Comparison of ENCODE assay signal across 1 cellular context in genomic region chr15:89494941-89495637, GRCh38.
TF ChIP-seq lines count a peak whose summit lies in the region.

No MANE protein-coding gene starts in this region.

TF ChIP-seq in GM23338, 12 proteins besides CTCF, POLR2A, EP300 and RAD21 (continued from another document):
- TF ChIP-seq, protein P1, sequence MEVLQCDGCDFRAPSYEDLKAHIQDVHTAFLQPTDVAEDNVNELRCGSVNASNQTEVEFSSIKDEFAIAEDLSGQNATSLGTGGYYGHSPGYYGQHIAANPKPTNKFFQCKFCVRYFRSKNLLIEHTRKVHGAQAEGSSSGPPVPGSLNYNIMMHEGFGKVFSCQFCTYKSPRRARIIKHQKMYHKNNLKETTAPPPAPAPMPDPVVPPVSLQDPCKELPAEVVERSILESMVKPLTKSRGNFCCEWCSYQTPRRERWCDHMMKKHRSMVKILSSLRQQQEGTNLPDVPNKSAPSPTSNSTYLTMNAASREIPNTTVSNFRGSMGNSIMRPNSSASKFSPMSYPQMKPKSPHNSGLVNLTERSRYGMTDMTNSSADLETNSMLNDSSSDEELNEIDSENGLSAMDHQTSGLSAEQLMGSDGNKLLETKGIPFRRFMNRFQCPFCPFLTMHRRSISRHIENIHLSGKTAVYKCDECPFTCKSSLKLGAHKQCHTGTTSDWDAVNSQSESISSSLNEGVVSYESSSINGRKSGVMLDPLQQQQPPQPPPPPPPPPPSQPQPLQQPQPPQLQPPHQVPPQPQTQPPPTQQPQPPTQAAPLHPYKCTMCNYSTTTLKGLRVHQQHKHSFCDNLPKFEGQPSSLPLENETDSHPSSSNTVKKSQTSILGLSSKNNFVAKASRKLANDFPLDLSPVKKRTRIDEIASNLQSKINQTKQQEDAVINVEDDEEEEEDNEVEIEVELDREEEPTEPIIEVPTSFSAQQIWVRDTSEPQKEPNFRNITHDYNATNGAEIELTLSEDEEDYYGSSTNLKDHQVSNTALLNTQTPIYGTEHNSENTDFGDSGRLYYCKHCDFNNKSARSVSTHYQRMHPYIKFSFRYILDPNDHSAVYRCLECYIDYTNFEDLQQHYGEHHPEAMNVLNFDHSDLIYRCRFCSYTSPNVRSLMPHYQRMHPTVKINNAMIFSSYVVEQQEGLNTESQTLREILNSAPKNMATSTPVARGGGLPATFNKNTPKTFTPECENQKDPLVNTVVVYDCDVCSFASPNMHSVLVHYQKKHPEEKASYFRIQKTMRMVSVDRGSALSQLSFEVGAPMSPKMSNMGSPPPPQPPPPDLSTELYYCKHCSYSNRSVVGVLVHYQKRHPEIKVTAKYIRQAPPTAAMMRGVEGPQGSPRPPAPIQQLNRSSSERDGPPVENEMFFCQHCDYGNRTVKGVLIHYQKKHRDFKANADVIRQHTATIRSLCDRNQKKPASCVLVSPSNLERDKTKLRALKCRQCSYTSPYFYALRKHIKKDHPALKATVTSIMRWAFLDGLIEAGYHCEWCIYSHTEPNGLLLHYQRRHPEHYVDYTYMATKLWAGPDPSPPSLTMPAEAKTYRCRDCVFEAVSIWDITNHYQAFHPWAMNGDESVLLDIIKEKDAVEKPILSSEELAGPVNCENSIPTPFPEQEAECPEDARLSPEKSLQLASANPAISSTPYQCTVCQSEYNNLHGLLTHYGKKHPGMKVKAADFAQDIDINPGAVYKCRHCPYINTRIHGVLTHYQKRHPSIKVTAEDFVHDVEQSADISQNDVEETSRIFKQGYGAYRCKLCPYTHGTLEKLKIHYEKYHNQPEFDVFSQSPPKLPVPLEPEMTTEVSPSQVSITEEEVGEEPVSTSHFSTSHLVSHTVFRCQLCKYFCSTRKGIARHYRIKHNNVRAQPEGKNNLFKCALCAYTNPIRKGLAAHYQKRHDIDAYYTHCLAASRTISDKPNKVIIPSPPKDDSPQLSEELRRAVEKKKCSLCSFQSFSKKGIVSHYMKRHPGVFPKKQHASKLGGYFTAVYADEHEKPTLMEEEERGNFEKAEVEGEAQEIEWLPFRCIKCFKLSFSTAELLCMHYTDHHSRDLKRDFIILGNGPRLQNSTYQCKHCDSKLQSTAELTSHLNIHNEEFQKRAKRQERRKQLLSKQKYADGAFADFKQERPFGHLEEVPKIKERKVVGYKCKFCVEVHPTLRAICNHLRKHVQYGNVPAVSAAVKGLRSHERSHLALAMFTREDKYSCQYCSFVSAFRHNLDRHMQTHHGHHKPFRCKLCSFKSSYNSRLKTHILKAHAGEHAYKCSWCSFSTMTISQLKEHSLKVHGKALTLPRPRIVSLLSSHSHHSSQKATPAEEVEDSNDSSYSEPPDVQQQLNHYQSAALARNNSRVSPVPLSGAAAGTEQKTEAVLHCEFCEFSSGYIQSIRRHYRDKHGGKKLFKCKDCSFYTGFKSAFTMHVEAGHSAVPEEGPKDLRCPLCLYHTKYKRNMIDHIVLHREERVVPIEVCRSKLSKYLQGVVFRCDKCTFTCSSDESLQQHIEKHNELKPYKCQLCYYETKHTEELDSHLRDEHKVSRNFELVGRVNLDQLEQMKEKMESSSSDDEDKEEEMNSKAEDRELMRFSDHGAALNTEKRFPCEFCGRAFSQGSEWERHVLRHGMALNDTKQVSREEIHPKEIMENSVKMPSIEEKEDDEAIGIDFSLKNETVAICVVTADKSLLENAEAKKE (CRISPR knock-in tag; IDR thresholded peaks at IDR 0.05): no peak
- TF ChIP-seq JUNB (IDR thresholded peaks at IDR 0.05; ENCODE audit: unreplicated experiment): no peak
- TF ChIP-seq STAT1 (IDR thresholded peaks at IDR 0.05; ENCODE audit: unreplicated experiment): no peak
- no peak for TF ChIP-seq ZNF331 (CRISPR knock-in tag; IDR thresholded peaks at IDR 0.05; ENCODE audit: low read depth)
- TF ChIP-seq EZH2 (IDR thresholded peaks at IDR 0.05; ENCODE audit: low read depth, unreplicated experiment): no peak
- no peak for TF ChIP-seq EZH2phosphoT487 (IDR thresholded peaks at IDR 0.05; ENCODE audit: unreplicated experiment)
- TF ChIP-seq REST (IDR thresholded peaks at IDR 0.05; ENCODE audit: unreplicated experiment): no peak
- no peak for TF ChIP-seq ZNF114 (CRISPR knock-in tag; IDR thresholded peaks at IDR 0.05)
